ENCODE assay signal across 9 cellular contexts in the genomic region with DNA sequence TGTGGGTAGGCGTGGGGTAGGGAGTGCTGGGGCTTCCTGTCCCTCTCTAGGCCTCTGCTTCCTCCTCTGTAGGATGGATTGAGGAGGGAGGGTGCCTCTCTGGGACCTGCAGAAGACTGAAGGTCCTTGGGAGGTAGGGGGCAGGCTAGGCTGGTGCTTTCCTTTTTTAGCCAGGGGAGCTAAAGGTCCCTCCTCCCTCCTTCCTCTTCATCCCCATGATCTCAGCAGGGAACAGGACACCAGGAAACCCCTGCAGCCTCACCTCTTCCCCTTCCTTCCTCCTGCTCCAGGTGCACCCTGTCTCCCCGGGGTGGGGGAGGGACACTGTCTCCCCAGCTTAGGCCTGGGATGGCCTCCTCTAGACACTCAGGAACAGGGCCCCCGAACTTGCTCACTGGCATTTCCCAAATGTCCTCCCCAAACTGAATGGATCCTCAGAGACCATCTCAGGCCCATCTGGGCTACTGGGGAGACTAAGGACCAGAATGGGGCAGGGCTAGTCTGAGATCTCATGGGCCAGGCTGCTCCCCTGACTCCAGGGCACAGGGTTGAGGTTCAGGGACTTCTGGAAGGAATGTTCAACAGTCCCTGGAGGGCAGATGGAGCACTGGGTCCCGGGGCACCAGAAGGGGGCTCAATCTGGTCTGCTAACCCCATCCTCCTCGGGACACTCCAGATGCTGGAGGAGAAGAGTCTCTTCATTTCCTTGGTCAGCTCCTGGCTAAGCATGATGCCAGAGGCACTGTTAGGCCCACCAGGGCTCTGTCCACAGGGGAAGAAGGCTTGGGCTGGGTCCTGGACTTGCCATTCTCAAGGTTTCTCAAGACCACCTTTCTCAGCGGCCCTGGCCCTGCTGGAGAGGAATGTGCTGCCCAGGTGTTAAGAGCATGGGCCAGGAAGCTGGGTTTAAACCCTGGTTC. TPM values are rescaled to one million over a fixed set of nuclear protein-coding genes. Genes with fewer than 3 reads are reported as not detected.
DNase-seq lines count a peak whose midpoint lies in the region; TF ChIP-seq lines count a peak whose summit lies in the region.
"Had no signal": no experiment of that assay in that cellular context is flagged by ENCODE, and none has a peak within 500 bp of the region (broad histone marks: within the 10 kb centered on the region; RNA-seq: fewer than 3 reads in every experiment).

No MANE protein-coding gene starts in this region.

- no peak overlapping the region for H3K18ac ChIP-seq in mesendoderm (ENCODE audit: low read length)

- no CpG with 5 or more reads among the region's 6 CpGs for WGBS in mesendoderm (ENCODE audit: extremely low coverage, insufficient coverage, low lambda C conversion rate)
- 52 to 60% methylated on average over 1 to 6 of the region's 6 CpGs for WGBS in transverse colon (ENCODE audit: low coverage in 1 of 2), 2 donors

- TF ChIP-seq POLR2A in transverse colon (IDR thresholded peaks at IDR 0.05), result no peak

- H3K36me3 Mint-ChIP-seq in activated naive CD4-positive, alpha-beta T cell treated with anti-CD3 and anti-CD28 coated beads, Interleukin-2, amount 10 ng/mL, durations not matched to agents 7 days and 5 days, result peaks cover 72% of the 10 kb centered on the region

- H3K79me2 ChIP-seq in mesendoderm (ENCODE audit: control insufficient read depth, insufficient read depth, low read length), result no peaks in the 10 kb centered on the region

- H2BK5ac ChIP-seq in mesendoderm (ENCODE audit: low read length), result no peak overlapping the region

- H3K27ac Mint-ChIP-seq in activated naive CD4-positive, alpha-beta T cell treated with anti-CD3 and anti-CD28 coated beads, Interleukin-2, amount 10 ng/mL, durations not matched to agents 7 days and 5 days, result peak overlapping the region; percentile 93

- no peak overlapping the region for H4K5ac ChIP-seq in mesendoderm (ENCODE audit: low read length)

- H3K27ac ChIP-seq in mesendoderm (ENCODE audit: low read depth, low read length) (no peak overlapping the region), transverse colon (peak overlapping the region; percentile 62 to 81 (median 76))

- H3K9ac ChIP-seq in mesendoderm (ENCODE audit: low read length), result peak overlapping the region; percentile 61

- H3K9me3 Mint-ChIP-seq in activated naive CD4-positive, alpha-beta T cell treated with anti-CD3 and anti-CD28 coated beads, Interleukin-2, amount 10 ng/mL, durations not matched to agents 7 days and 5 days, result no peaks in the 10 kb centered on the region

- H2BK120ac ChIP-seq in mesendoderm (ENCODE audit: low read depth, low read length), result no peak overlapping the region

- H3K36me3 ChIP-seq in mesendoderm (ENCODE audit: control insufficient read depth, insufficient read depth, low read length) (no peaks in the 10 kb centered on the region), transverse colon (no peaks in the 10 kb centered on the region)

- in situ Hi-C loops in astrocyte of the cerebellum (cut with HindIII; ENCODE audit: low sequenced_read_pairs), result no loop called here
- in situ Hi-C loops in transverse colon (cut with MboI; ENCODE audit: low pct_ligation_motif_present in 1 of 4, low pct_unique_long_range_greater_than_20kb in 1 of 4, low sequenced_read_pairs in 3 of 4), result no loop called here

- no peak overlapping the region for H2AK5ac ChIP-seq in mesendoderm (ENCODE audit: low read length)

- H4K8ac ChIP-seq in mesendoderm (ENCODE audit: low read depth, low read length), result no peak overlapping the region

- no peak for TF ChIP-seq EP300 in transverse colon (IDR thresholded peaks at IDR 0.05; ENCODE audit: low read depth)

- peak overlapping the region; percentile 65 for H3K4me2 ChIP-seq in mesendoderm (ENCODE audit: low read length)

- H3K56ac ChIP-seq in mesendoderm (ENCODE audit: low read length), result peak overlapping the region; percentile 46

- TF ChIP-seq CTCF in astrocyte of the cerebellum (IDR thresholded peaks at IDR 0.05; ENCODE audit: low read depth, low read length, missing control alignments), result no peak
- no peak for TF ChIP-seq CTCF in transverse colon (IDR thresholded peaks at IDR 0.05)

- H3K79me1 ChIP-seq in mesendoderm (ENCODE audit: low read length), result no peaks in the 10 kb centered on the region

- no peak overlapping the region for H3K23ac ChIP-seq in mesendoderm (ENCODE audit: low read length)

- no peak for DNase-seq in activated naive CD4-positive, alpha-beta T cell treated with anti-CD3 and anti-CD28 coated beads, Interleukin-2, amount 10 ng/mL, durations not matched to agents 7 days and 5 days
- DNase-seq in activated naive CD4-positive, alpha-beta T cell (lab: John Stamatoyannopoulos, UW), result no peak
- DNase-seq in astrocyte of the cerebellum (ENCODE audit: low read depth) (no peak), mesendoderm (no peak), transverse colon (no peak), A172 (ENCODE audit: low spot score) (no peak), dedifferentiated amniotic fluid mesenchymal stem cell (ENCODE audit: extremely low spot score) (no peak)
- DNase-seq in stimulated activated CD4-positive, alpha-beta T cell treated with anti-CD3 and anti-CD28 coated beads, Interleukin-4, amount 100 ng/mL, for 1 hour, result no peak

- H3K27me3 ChIP-seq in mesendoderm (ENCODE audit: insufficient read depth, low read length, poor library complexity), result no peaks in the 10 kb centered on the region
- H3K27me3 ChIP-seq in transverse colon, result no peaks in the 10 kb centered on the region

- no peak overlapping the region for H3K4ac ChIP-seq in mesendoderm (ENCODE audit: low read depth, low read length)

- peaks cover 87% of the 10 kb centered on the region for H3K4me1 Mint-ChIP-seq in activated naive CD4-positive, alpha-beta T cell treated with anti-CD3 and anti-CD28 coated beads, Interleukin-2, amount 10 ng/mL, durations not matched to agents 7 days and 5 days

- no peaks in the 10 kb centered on the region for H3K9me3 ChIP-seq in transverse colon
- H3K9me3 ChIP-seq: mucosa of descending colon had no signal

- CTCF ChIA-PET in activated naive CD4-positive, alpha-beta T cell treated with anti-CD3 and anti-CD28 coated beads, Interleukin-2, amount 10 ng/mL, durations not matched to agents 7 days and 5 days (lab: Charles Lee), result interaction anchor here (0.7 to 4.6 kb wide), 9 partner anchors 9 to 151 kb away, joined by 3 to 20 read pairs (median 3); partner anchors contain the start of genes CDK9 and TOR2A

- no peak overlapping the region for H2BK15ac ChIP-seq in mesendoderm (replicated peaks; ENCODE audit: low read depth)

- H3K27me3 Mint-ChIP-seq in activated naive CD4-positive, alpha-beta T cell treated with anti-CD3 and anti-CD28 coated beads, Interleukin-2, amount 10 ng/mL, durations not matched to agents 7 days and 5 days, result no peaks in the 10 kb centered on the region

- H3K4me3 Mint-ChIP-seq in activated naive CD4-positive, alpha-beta T cell treated with anti-CD3 and anti-CD28 coated beads, Interleukin-2, amount 10 ng/mL, durations not matched to agents 7 days and 5 days, result peak overlapping the region; percentile 80

- intact Hi-C loops in transverse colon (cut with DNase I; ENCODE audit: low total_unique reads), result no loop called here

- H3K4me1 ChIP-seq in mesendoderm (ENCODE audit: control insufficient read depth, low read depth, low read length) (peaks cover 6% of the 10 kb centered on the region), transverse colon (peaks cover 0 to 34% (median 11%) of the 10 kb centered on the region in 4 donors)

- H3K4me3 ChIP-seq in astrocyte of the cerebellum (ENCODE audit: low read depth, low read length) (peak overlapping the region; percentile 38), mesendoderm (ENCODE audit: low read length) (no peak overlapping the region), transverse colon (peak overlapping the region in 3 of 4 donors; percentile 32 to 56 (median 42))

RNA-seq across cellular contexts. Expression of gene SH2D3C, which starts 8.2 kb away (rescaled TPM):
- 2.0 TPM for polyA plus RNA-seq in mesendoderm (2013, experiment 1 of 2)
- 2.3 TPM for polyA plus RNA-seq in mesendoderm (2013, experiment 2 of 2)
- total RNA-seq in transverse colon, result 10 to 100 TPM in 1 of 4 donors, 1 to 10 TPM in 3; 2.6 to 10.1 (median 3.9) TPM
- total RNA-seq in A172 (2014; rRNA removed; shearing (Covaris generic)), result 1.7 and 2.1 TPM in 2 replicates

RNA-seq across cellular contexts. Expression of gene CDK9, which starts 15.6 kb away (rescaled TPM):
- polyA plus RNA-seq in mesendoderm (2013, experiment 1 of 2), result 50.9 TPM
- 48.8 TPM for polyA plus RNA-seq in mesendoderm (2013, experiment 2 of 2)
- total RNA-seq in transverse colon, result 10 to 100 TPM; 32.6 to 78.9 (median 49.3) TPM
- total RNA-seq in A172 (2014; rRNA removed; shearing (Covaris generic)), result 36.9 and 61.3 TPM in 2 replicates

RNA-seq across cellular contexts. Expression of gene FPGS, which starts 32.4 kb away (rescaled TPM):
- 34.2 TPM for polyA plus RNA-seq in mesendoderm (2013, experiment 1 of 2)
- polyA plus RNA-seq in mesendoderm (2013, experiment 2 of 2), result 34.4 TPM
- 100 to 1,000 TPM in 1 of 4 donors, 10 to 100 TPM in 3; 31.4 to 144 (median 74.8) TPM for total RNA-seq in transverse colon
- total RNA-seq in A172 (2014; rRNA removed; shearing (Covaris generic)), result 146 and 147 TPM in 2 replicates

RNA-seq across cellular contexts. Expression of gene TOR2A, which starts 35.2 kb away (rescaled TPM):
- polyA plus RNA-seq in mesendoderm (2013, experiment 1 of 2), result 11.5 TPM
- polyA plus RNA-seq in mesendoderm (2013, experiment 2 of 2), result 12.2 TPM
- 100 to 1,000 TPM in 1 of 4 donors, 10 to 100 TPM in 3; 31.4 to 126 (median 48.1) TPM for total RNA-seq in transverse colon
- 12.7 and 16.3 TPM in 2 replicates for total RNA-seq in A172 (2014; rRNA removed; shearing (Covaris generic))

RNA-seq across cellular contexts. Expression of gene TTC16, which starts 54.4 kb away (rescaled TPM):
- 0.01 TPM for polyA plus RNA-seq in mesendoderm (2013, experiment 1 of 2)
- polyA plus RNA-seq in mesendoderm (2013, experiment 2 of 2), result not detected
- total RNA-seq in transverse colon, result not detected
- 0.05 and 0.07 TPM in 2 replicates for total RNA-seq in A172 (2014; rRNA removed; shearing (Covaris generic))
